17 cellular contexts compared by ENCODE assay signal in the genomic region with DNA sequence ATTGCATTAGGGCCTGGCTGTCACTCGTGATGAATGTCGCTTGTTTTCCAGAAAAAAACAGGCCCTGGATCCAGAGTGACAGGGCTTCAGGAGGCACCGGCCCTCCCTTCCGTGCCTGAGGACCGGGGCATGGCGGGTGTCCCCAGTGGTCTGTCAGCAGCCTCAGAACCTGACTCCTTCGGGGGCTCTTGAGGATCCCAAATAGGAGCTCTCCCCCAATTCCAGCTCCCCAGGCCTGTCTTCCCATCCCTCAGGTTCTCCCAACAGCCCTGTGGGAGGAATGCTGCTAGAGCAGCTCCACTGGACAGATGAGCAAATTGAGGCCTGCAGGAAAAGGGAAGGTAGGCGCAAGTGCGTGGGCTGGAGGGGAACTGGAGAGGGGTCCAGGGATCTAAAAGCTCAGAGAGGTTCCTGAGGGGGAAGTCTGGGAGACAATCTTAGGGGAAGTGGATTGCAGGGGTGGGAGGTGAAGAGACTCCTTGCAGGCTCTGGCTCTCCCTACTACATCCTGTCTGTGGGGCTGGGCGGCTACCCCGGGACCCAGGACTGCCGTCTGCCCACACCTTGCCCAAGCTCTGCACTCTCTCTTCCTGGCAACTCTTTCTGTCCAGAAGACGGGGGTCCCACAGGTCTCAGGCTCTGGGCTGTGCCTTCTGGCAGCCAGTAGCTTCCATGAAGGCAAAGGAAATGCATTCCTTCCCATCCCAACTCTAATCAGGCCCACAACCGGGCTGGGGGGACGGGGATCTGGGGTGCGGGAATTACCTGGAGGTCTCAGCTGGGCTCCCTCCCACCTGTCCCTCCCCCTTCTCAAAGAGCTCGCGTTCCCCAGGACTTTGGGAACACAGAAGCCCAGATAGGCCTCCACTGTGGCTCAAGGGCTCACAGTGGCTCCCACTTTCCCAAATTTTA.
DNase-seq lines count a peak whose midpoint lies in the region; ATAC-seq and TF ChIP-seq lines count a peak whose summit lies in the region.
"Had no signal": no experiment of that assay in that cellular context is flagged by ENCODE, and none has a peak within 500 bp of the region (broad histone marks: within the 10 kb centered on the region; RNA-seq: fewer than 3 reads in every experiment).

No MANE protein-coding gene starts in this region.

- TF ChIP-seq CTCF in GM23338 (conservative IDR thresholded peaks at IDR 0.05; ENCODE audit: low read depth in 2 of 2) = no peak
- no peak for TF ChIP-seq CTCF in RWPE1 (conservative IDR thresholded peaks at IDR 0.05; ENCODE audit: low read depth)
- no peak for TF ChIP-seq CTCF in hepatocyte (IDR thresholded peaks at IDR 0.05; ENCODE audit: poor library complexity)
- TF ChIP-seq CTCF in smooth muscle cell (IDR thresholded peaks at IDR 0.05; ENCODE audit: borderline replicate concordance, insufficient read depth, poor library complexity, severe bottlenecking) = no peak

- no peaks in the 10 kb centered on the region for H3K79me2 ChIP-seq in GM23338 (replicated peaks; ENCODE audit: insufficient read depth)
- H3K79me2 ChIP-seq in hepatocyte = no peaks in the 10 kb centered on the region
- no peaks in the 10 kb centered on the region for H3K79me2 ChIP-seq in smooth muscle cell (ENCODE audit: low read depth)

- no peak for DNase-seq in GM23338 (ENCODE audit: low spot score)
- DNase-seq in RWPE1 (ENCODE audit: low spot score) = no peak
- no peak for DNase-seq in hepatocyte (ENCODE audit: low spot score)
- no peak for DNase-seq in smooth muscle cell (lab: John Stamatoyannopoulos, UW; ENCODE audit: unreplicated experiment)
- DNase-seq in COLO829 (ENCODE audit: low spot score) = no peak
- no peak for DNase-seq in COLO668 (lab: John Stamatoyannopoulos, UW; ENCODE audit: unreplicated experiment)
- DNase-seq: activated CD8-positive, alpha-beta memory T cell treated with anti-CD3 and anti-CD28 coated beads for 24 hours; activated gamma-delta T cell treated with Interleukin-2 at 50 U/mL for 16 hours; effector CD4-positive, alpha-beta T cell; foreskin melanocyte; KG1; NCI-H510A; T1000 had no signal

- H3K36me3 Mint-ChIP-seq in GM23338 (ENCODE audit: low read depth) = no peaks in the 10 kb centered on the region

- H3K9me3 ChIP-seq in hepatocyte (ENCODE audit: low read depth) (no peaks in the 10 kb centered on the region), smooth muscle cell (replicated peaks; ENCODE audit: low read depth) (no peaks in the 10 kb centered on the region)
- H3K9me3 ChIP-seq: psoas muscle, thoracic aorta had no signal

- H3K9me3 Mint-ChIP-seq in GM23338 = no peaks in the 10 kb centered on the region; the same call in 2 of the 3 replicates

- H3K4me2 ChIP-seq in GM23338 (peak overlapping the region; percentile 60), hepatocyte (peak overlapping the region; percentile 70), smooth muscle cell (peak overlapping the region; percentile 43)

- ATAC-seq in GM23338 = peak; percentile 3; the same call in 1 of the 3 replicates
- no peak for ATAC-seq in HG03460 (IDR thresholded peaks at IDR 0.05; ENCODE audit: unreplicated experiment)
- no peak for ATAC-seq in HG03571 (IDR thresholded peaks at IDR 0.05; ENCODE audit: unreplicated experiment)
- ATAC-seq: psoas muscle had no signal

- no peak overlapping the region for H3K27ac Mint-ChIP-seq in GM23338

- peaks cover 18% of the 10 kb centered on the region for H3K27me3 Mint-ChIP-seq in GM23338 (ENCODE audit: insufficient read depth, low read depth, poor library complexity)

- H3K27me3 ChIP-seq in GM23338 (ENCODE audit: insufficient read depth) (no peaks in the 10 kb centered on the region), hepatocyte (no peaks in the 10 kb centered on the region), smooth muscle cell (ENCODE audit: low read depth) (no peaks in the 10 kb centered on the region)

- H3K36me3 ChIP-seq in GM23338 (ENCODE audit: insufficient read depth) (no peaks in the 10 kb centered on the region), hepatocyte (replicated peaks; ENCODE audit: insufficient read depth, low read depth) (no peaks in the 10 kb centered on the region), smooth muscle cell (ENCODE audit: low read depth) (no peaks in the 10 kb centered on the region)
- H3K36me3 ChIP-seq: thoracic aorta had no signal

- POLR2A ChIA-PET in RWPE1 (lab: Yijun Ruan, JAX; ENCODE audit: low non-redundant PET) = interaction anchor here (0.6 kb wide), 1 partner anchor 178 kb away, joined by 3 read pairs; no protein-coding TSS in a partner anchor

- peaks cover 47% of the 10 kb centered on the region for H3K4me1 Mint-ChIP-seq in GM23338

- no peaks in the 10 kb centered on the region for H4K20me1 ChIP-seq in GM23338 (replicated peaks; ENCODE audit: insufficient read depth)
- no peaks in the 10 kb centered on the region for H4K20me1 ChIP-seq in hepatocyte (ENCODE audit: insufficient read depth, poor library complexity, severe bottlenecking)
- H4K20me1 ChIP-seq in smooth muscle cell (ENCODE audit: low read depth) = no peaks in the 10 kb centered on the region

- CTCF ChIA-PET in RWPE1 (lab: Yijun Ruan, JAX) = interaction anchor here (0.5 to 0.9 kb wide), 3 partner anchors 15 to 108 kb away, joined by 3 to 5 read pairs (median 5); no protein-coding TSS in a partner anchor

- H3F3A ChIP-seq in GM23338 (replicated peaks; ENCODE audit: low read depth) (no peaks in the 10 kb centered on the region), smooth muscle cell (ENCODE audit: low read depth) (no peaks in the 10 kb centered on the region)

- no peak overlapping the region; the same call in 2 of the 3 replicates for H3K4me3 Mint-ChIP-seq in GM23338

- H3K4me3 ChIP-seq in GM23338 (peak overlapping the region; percentile 28; the same call in 1 of the 2 replicates), hepatocyte (no peak overlapping the region), smooth muscle cell (no peak overlapping the region)
- H3K4me3 ChIP-seq: psoas muscle, thoracic aorta had no signal

- WGBS in hepatocyte (ENCODE audit: low lambda C conversion rate, missing lambda C conversion rate) = 78% methylated on average over 18 of the region's 18 CpGs
- WGBS in smooth muscle cell (ENCODE audit: low lambda C conversion rate) = 60% methylated on average over 18 of the region's 18 CpGs

- H2AFZ ChIP-seq in GM23338 (peak overlapping the region; percentile 95), hepatocyte (no peak overlapping the region), smooth muscle cell (ENCODE audit: low read depth) (no peak overlapping the region)

- peaks cover 43% of the 10 kb centered on the region for H3K4me1 ChIP-seq in GM23338 (ENCODE audit: insufficient read depth)
- H3K4me1 ChIP-seq in hepatocyte (ENCODE audit: insufficient read depth) = peaks cover 18% of the 10 kb centered on the region
- peaks cover 4% of the 10 kb centered on the region for H3K4me1 ChIP-seq in smooth muscle cell (ENCODE audit: low read depth)
- H3K4me1 ChIP-seq: psoas muscle had no signal

- H3K27ac ChIP-seq in GM23338 (ENCODE audit: low read depth) (no peak overlapping the region), RWPE1 (peak overlapping the region; percentile 100), hepatocyte (peak overlapping the region; percentile 93), smooth muscle cell (ENCODE audit: low read depth) (peak overlapping the region; percentile 61)
- H3K27ac ChIP-seq: psoas muscle, thoracic aorta had no signal

- H3K9ac ChIP-seq in smooth muscle cell (ENCODE audit: low read depth) = no peak overlapping the region

- H3K9me2 ChIP-seq in GM23338 (ENCODE audit: insufficient read depth) (no peaks in the 10 kb centered on the region), hepatocyte (replicated peaks; ENCODE audit: insufficient read depth) (no peaks in the 10 kb centered on the region)

TF ChIP-seq in GM23338, 12 proteins besides CTCF, POLR2A, EP300 and RAD21 (continues in another document):
- TF ChIP-seq EZH2phosphoT487 (IDR thresholded peaks at IDR 0.05; ENCODE audit: unreplicated experiment) = no peak
- TF ChIP-seq NANOG (IDR thresholded peaks at IDR 0.05; ENCODE audit: borderline replicate concordance) = no peak
- no peak for TF ChIP-seq ZNF331 (CRISPR knock-in tag; IDR thresholded peaks at IDR 0.05; ENCODE audit: low read depth)
- no peak for TF ChIP-seq ZNF114 (CRISPR knock-in tag; IDR thresholded peaks at IDR 0.05)
- TF ChIP-seq, protein P1, sequence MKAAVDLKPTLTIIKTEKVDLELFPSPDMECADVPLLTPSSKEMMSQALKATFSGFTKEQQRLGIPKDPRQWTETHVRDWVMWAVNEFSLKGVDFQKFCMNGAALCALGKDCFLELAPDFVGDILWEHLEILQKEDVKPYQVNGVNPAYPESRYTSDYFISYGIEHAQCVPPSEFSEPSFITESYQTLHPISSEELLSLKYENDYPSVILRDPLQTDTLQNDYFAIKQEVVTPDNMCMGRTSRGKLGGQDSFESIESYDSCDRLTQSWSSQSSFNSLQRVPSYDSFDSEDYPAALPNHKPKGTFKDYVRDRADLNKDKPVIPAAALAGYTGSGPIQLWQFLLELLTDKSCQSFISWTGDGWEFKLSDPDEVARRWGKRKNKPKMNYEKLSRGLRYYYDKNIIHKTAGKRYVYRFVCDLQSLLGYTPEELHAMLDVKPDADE (IDR thresholded peaks at IDR 0.05) = no peak
- TF ChIP-seq EZH2 (IDR thresholded peaks at IDR 0.05; ENCODE audit: low read depth, unreplicated experiment) = no peak
- TF ChIP-seq POLR2AphosphoS5 (IDR thresholded peaks at IDR 0.05; ENCODE audit: low read depth) = no peak
